ENCODE assay signal across 8 cellular contexts in genomic region chr6:132715204-132715603, GRCh38. TPM values are rescaled to one million over a fixed set of nuclear protein-coding genes. Genes with fewer than 3 reads are reported as not detected.
DNase-seq lines count a peak whose midpoint lies in the region; ATAC-seq lines count a peak whose summit lies in the region.

No MANE protein-coding gene starts in this region.

- intact Hi-C loops in naive thymus-derived CD4-positive, alpha-beta T cell (cut with micrococcal nuclease): no loop called here

- H3K27ac ChIP-seq in naive thymus-derived CD4-positive, alpha-beta T cell (ENCODE audit: low read depth, low read length): no peak overlapping the region

- no peak overlapping the region for H3K4me3 Mint-ChIP-seq in naive thymus-derived CD4-positive, alpha-beta T cell
- no peak overlapping the region for H3K4me3 Mint-ChIP-seq in activated CD4-positive, alpha-beta memory T cell treated with anti-CD3 and anti-CD28 coated beads, Interleukin-2, amount 10 ng/mL, durations not matched to agents 7 days and 5 days

- H3K4me1 Mint-ChIP-seq in naive thymus-derived CD4-positive, alpha-beta T cell: peaks cover 0 to 4% (median 0%) of the 10 kb centered on the region in 7 donors
- no peaks in the 10 kb centered on the region for H3K4me1 Mint-ChIP-seq in activated CD4-positive, alpha-beta memory T cell treated with anti-CD3 and anti-CD28 coated beads, Interleukin-2, amount 10 ng/mL, durations not matched to agents 7 days and 5 days

- H3K9me3 Mint-ChIP-seq in naive thymus-derived CD4-positive, alpha-beta T cell: peaks cover 0 to 5% (median 0%) of the 10 kb centered on the region in 11 donors
- no peaks in the 10 kb centered on the region for H3K9me3 Mint-ChIP-seq in activated CD4-positive, alpha-beta memory T cell treated with anti-CD3 and anti-CD28 coated beads, Interleukin-2, amount 10 ng/mL, durations not matched to agents 7 days and 5 days

- H3K27me3 ChIP-seq in naive thymus-derived CD4-positive, alpha-beta T cell (ENCODE audit: control insufficient read depth in 2 of 2, insufficient read depth in 2 of 2, low read length in 2 of 2): no peaks in the 10 kb centered on the region

- CTCF ChIA-PET in naive thymus-derived CD4-positive, alpha-beta T cell (lab: Charles Lee): interaction anchor here (0.7 kb wide), 1 partner anchor 94 kb away, joined by 4 read pairs; no protein-coding TSS in a partner anchor
- CTCF ChIA-PET in activated CD4-positive, alpha-beta memory T cell treated with anti-CD3 and anti-CD28 coated beads, Interleukin-2, amount 10 ng/mL, durations not matched to agents 7 days and 5 days (lab: Charles Lee): interaction anchor here (1.2 kb wide), 1 partner anchor 13 kb away, joined by 3 read pairs; no protein-coding TSS in a partner anchor

- H3K4me3 ChIP-seq in naive thymus-derived CD4-positive, alpha-beta T cell (ENCODE audit: low read length): no peak overlapping the region

- no peaks in the 10 kb centered on the region for H3K4me1 ChIP-seq in naive thymus-derived CD4-positive, alpha-beta T cell (ENCODE audit: control insufficient read depth in 2 of 2, insufficient read depth in 2 of 2, low read length in 2 of 2)

- DNase-seq in COLO668 (lab: John Stamatoyannopoulos, UW; ENCODE audit: unreplicated experiment): peak; percentile 3
- peak; percentile 27 to 44 for DNase-seq in NCI-H1930 (lab: John Stamatoyannopoulos, UW)
- DNase-seq in ecto neural progenitor cell (ENCODE audit: low spot score): peak; percentile 69
- peak; percentile 70 for DNase-seq in midbrain (lab: John Stamatoyannopoulos, UW)
- no peak for DNase-seq in naive thymus-derived CD4-positive, alpha-beta T cell
- no peak for DNase-seq in activated CD4-positive, alpha-beta memory T cell treated with anti-CD3 and anti-CD28 coated beads, Interleukin-2, amount 10 ng/mL, durations not matched to agents 7 days and 5 days
- DNase-seq in cerebellar nuclear complex (lab: John Stamatoyannopoulos, UW): no peak

- peaks cover 5 to 32% (median 21%) of the 10 kb centered on the region in 5 donors for H3K27me3 Mint-ChIP-seq in naive thymus-derived CD4-positive, alpha-beta T cell
- H3K27me3 Mint-ChIP-seq in activated CD4-positive, alpha-beta memory T cell treated with anti-CD3 and anti-CD28 coated beads, Interleukin-2, amount 10 ng/mL, durations not matched to agents 7 days and 5 days: peaks cover 19% of the 10 kb centered on the region

- no peak for ATAC-seq in naive thymus-derived CD4-positive, alpha-beta T cell
- ATAC-seq in HG03354 (IDR thresholded peaks at IDR 0.05; ENCODE audit: poor library complexity, severe bottlenecking, unreplicated experiment): no peak

- no peak overlapping the region for H3K27ac Mint-ChIP-seq in naive thymus-derived CD4-positive, alpha-beta T cell
- no peak overlapping the region for H3K27ac Mint-ChIP-seq in activated CD4-positive, alpha-beta memory T cell treated with anti-CD3 and anti-CD28 coated beads, Interleukin-2, amount 10 ng/mL, durations not matched to agents 7 days and 5 days

- no peaks in the 10 kb centered on the region for H3K36me3 ChIP-seq in naive thymus-derived CD4-positive, alpha-beta T cell (ENCODE audit: control insufficient read depth in 2 of 3, insufficient read depth in 3 of 3, low read length in 3 of 3)

- POLR2A ChIA-PET in naive thymus-derived CD4-positive, alpha-beta T cell (lab: Charles Lee): interaction anchor here (0.6 kb wide), 2 partner anchors 39 to 101 kb away, joined by 3 read pairs; no protein-coding TSS in a partner anchor
- POLR2A ChIA-PET in activated CD4-positive, alpha-beta memory T cell treated with anti-CD3 and anti-CD28 coated beads, Interleukin-2, amount 10 ng/mL, durations not matched to agents 7 days and 5 days (lab: Charles Lee): no interaction called here

- H3K36me3 Mint-ChIP-seq in naive thymus-derived CD4-positive, alpha-beta T cell: no peaks in the 10 kb centered on the region
- no peaks in the 10 kb centered on the region for H3K36me3 Mint-ChIP-seq in activated CD4-positive, alpha-beta memory T cell treated with anti-CD3 and anti-CD28 coated beads, Interleukin-2, amount 10 ng/mL, durations not matched to agents 7 days and 5 days (ENCODE audit: low read depth)

- H3K9me3 ChIP-seq in naive thymus-derived CD4-positive, alpha-beta T cell (ENCODE audit: control insufficient read depth in 2 of 3, low read length in 3 of 3): no peaks in the 10 kb centered on the region

RNA-seq across cellular contexts. Expression of gene VNN1, which starts 1.3 kb away (rescaled TPM):
- 1 to 10 TPM in 2 of 5 experiments, under 1 TPM in 1, not detected in 2; 0.11 to 8.4 (median 1.1) TPM for total RNA-seq in naive thymus-derived CD4-positive, alpha-beta T cell
- polyA plus RNA-seq in naive thymus-derived CD4-positive, alpha-beta T cell: not detected
- not detected for total RNA-seq in activated CD4-positive, alpha-beta memory T cell treated with anti-CD3 and anti-CD28 coated beads, Interleukin-2, amount 10 ng/mL, durations not matched to agents 7 days and 5 days

RNA-seq across cellular contexts. Expression of gene VNN2, which starts 42.5 kb away (rescaled TPM):
- total RNA-seq in naive thymus-derived CD4-positive, alpha-beta T cell: 10 to 100 TPM in 4 of 5 experiments, 1 to 10 TPM in 1; 9.7 to 47.0 (median 32.1) TPM
- polyA plus RNA-seq in naive thymus-derived CD4-positive, alpha-beta T cell: 10 to 100 TPM; 43.6 to 52.3 TPM
- total RNA-seq in activated CD4-positive, alpha-beta memory T cell treated with anti-CD3 and anti-CD28 coated beads, Interleukin-2, amount 10 ng/mL, durations not matched to agents 7 days and 5 days: 1 to 10 TPM; 5.3 to 6.1 TPM

RNA-seq across cellular contexts. Expression of gene TAAR1, which starts 56.2 kb away (rescaled TPM):
- total RNA-seq in naive thymus-derived CD4-positive, alpha-beta T cell: not detected
- not detected for polyA plus RNA-seq in naive thymus-derived CD4-positive, alpha-beta T cell
- not detected for total RNA-seq in activated CD4-positive, alpha-beta memory T cell treated with anti-CD3 and anti-CD28 coated beads, Interleukin-2, amount 10 ng/mL, durations not matched to agents 7 days and 5 days

Comparison
In these comparisons a context has a peak if more than half of its experiments do, and no peak if none do; other contexts are left out.
1. DNase-seq: peak in COLO668 (single experiment), NCI-H1930 (2 of 2), ecto neural progenitor cell (single experiment) and midbrain (single experiment); none in naive thymus-derived CD4-positive, alpha-beta T cell (0 of 9), activated CD4-positive, alpha-beta memory T cell treated with anti-CD3 and anti-CD28 coated beads, Interleukin-2, amount 10 ng/mL, durations not matched to agents 7 days and 5 days (single experiment) and cerebellar nuclear complex (0 of 2).